18 cellular contexts compared by ENCODE assay signal in the genomic region with DNA sequence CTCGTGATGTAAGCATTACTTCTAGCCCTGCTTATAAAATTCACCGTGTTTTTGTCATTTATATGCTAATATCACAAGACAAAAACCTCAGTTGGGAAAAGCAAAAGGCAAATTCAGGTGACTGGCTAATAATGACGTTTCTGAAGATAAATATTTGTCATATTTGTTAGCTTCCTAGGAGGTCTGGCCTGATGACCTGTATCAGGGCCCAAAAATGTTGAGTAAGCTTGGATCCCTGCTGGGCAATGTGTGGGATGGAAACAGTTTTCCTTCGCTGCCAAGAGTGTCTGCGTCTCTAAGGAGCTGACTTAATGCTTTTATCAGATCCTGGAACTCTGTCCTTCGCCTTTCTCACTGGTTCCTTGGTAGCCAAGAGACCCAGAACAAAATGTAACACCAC.
DNase-seq lines count a peak whose midpoint lies in the region; ATAC-seq, FAIRE-seq and TF ChIP-seq lines count a peak whose summit lies in the region.
"Had no signal": no experiment of that assay in that cellular context is flagged by ENCODE, and none has a peak within 500 bp of the region (broad histone marks: within the 10 kb centered on the region; RNA-seq: fewer than 3 reads in every experiment).

No MANE protein-coding gene starts in this region.

- CTCF ChIA-PET in A549 (lab: Yijun Ruan, JAX) (no interaction called here), HEK293T (lab: Yijun Ruan, JAX) (no interaction called here)

- 0 out of 3 replicates have a peak overlapping the region, but pooled peaks have one; percentile 18 for H3K4me2 ChIP-seq in A549

- POLR2A ChIA-PET in A549 (lab: Yijun Ruan, JAX) = no interaction called here
- POLR2A ChIA-PET in HEK293T (lab: Yijun Ruan, JAX) = no interaction called here

- no peaks in the 10 kb centered on the region for H3K36me3 ChIP-seq in right lobe of liver
- H3K36me3 ChIP-seq: BE2C, uterus had no signal

- 17% methylated on average over 6 of the region's 6 CpGs for WGBS in A549 (ENCODE audit: missing lambda C conversion rate)
- 51% methylated on average over 6 of the region's 6 CpGs for WGBS in right lobe of liver (ENCODE audit: insufficient coverage, low coverage, low lambda C conversion rate, missing lambda C conversion rate)

- H3K9me3 ChIP-seq in A549 (no peaks in the 10 kb centered on the region), right lobe of liver (no peaks in the 10 kb centered on the region)
- H3K9me3 ChIP-seq: BE2C, uterus had no signal

- FAIRE-seq in A549 (lab: Jason Lieb, UNC) = no peak
- FAIRE-seq: keratinocyte had no signal

- H3K4me1 ChIP-seq in A549 (peaks cover 15% of the 10 kb centered on the region; the same call in 2 of the 3 replicates), right lobe of liver (no peaks in the 10 kb centered on the region)
- H3K4me1 ChIP-seq: foreskin keratinocyte, uterus had no signal

- intact Hi-C loops in right lobe of liver (cut with DNase I) = no loop called here

- ATAC-seq in A549 (peak; percentile 42 to 70; a peak in 2 of 6 replicates), right lobe of liver (peak in 3 of 4 donors; percentile 56 to 83 (median 71)), HG02798 (IDR thresholded peaks at IDR 0.05; ENCODE audit: poor library complexity, unreplicated experiment) (no peak)
- ATAC-seq: foreskin keratinocyte had no signal

- TF ChIP-seq EP300 in A549 (IDR thresholded peaks at IDR 0.05) = peak in 1 of 2 experiments; percentile 37; a peak in 1 of 5 replicates

- TF ChIP-seq CTCF in A549 (IDR thresholded peaks at IDR 0.05) (no peak), right lobe of liver (IDR thresholded peaks at IDR 0.05) (no peak)

- H3K27ac ChIP-seq in A549 (no peak overlapping the region), caudate nucleus (ENCODE audit: low read depth, low read length) (peak overlapping the region; percentile 41), right lobe of liver (no peak overlapping the region)
- H3K27ac ChIP-seq: foreskin keratinocyte, uterus had no signal

- no peak for TF ChIP-seq POLR2A in A549 (IDR thresholded peaks at IDR 0.05; ENCODE audit: low read length)
- TF ChIP-seq POLR2A in right lobe of liver (IDR thresholded peaks at IDR 0.05) = no peak

- peak in 1 of 2 experiments; percentile 52 for DNase-seq in A549 (ENCODE audit: low read depth in 1 of 2, low spot score in 1 of 2)
- DNase-seq in HEK293T (ENCODE audit: extremely low spot score) = peak; percentile 38
- DNase-seq in caudate nucleus (lab: John Stamatoyannopoulos, UW) = peak in 1 of 61 donors; percentile 21
- DNase-seq in right lobe of liver = no peak
- DNase-seq in NK-92 treated with Interleukin-12 subunit alpha and Interleukin-12 subunit beta, amount 100 ng/mL, for 24 hours (lab: John Stamatoyannopoulos, UW) = no peak
- DNase-seq in epidermal melanocyte (ENCODE audit: insufficient read length, low spot score) = no peak
- no peak for DNase-seq in stimulated activated CD4-positive, alpha-beta T cell treated with anti-CD3 and anti-CD28 coated beads, Interleukin-1b, Interleukin-23, amount 100 ng/mL, for 48 hours
- DNase-seq: activated CD4-positive, alpha-beta T cell treated with anti-CD3 and anti-CD28 coated beads, Interleukin-2, amount 10 ng/mL, durations not matched to agents 24 days and 14 days; activated gamma-delta T cell; BE2C; foreskin keratinocyte; Kasumi-1; NCI-H2029 treated with DMSO at 0.1 percent for 48 hours; stimulated activated CD4-positive, alpha-beta T cell treated with anti-CD3 and anti-CD28 coated beads, Interleukin-15, amount 100 ng/mL, for 24 hours; uterus had no signal

- H3K4me3 ChIP-seq in A549 = no peak overlapping the region
- H3K4me3 ChIP-seq in right lobe of liver = no peak overlapping the region
- H3K4me3 ChIP-seq: coronary artery, uterus had no signal

- H3K27me3 ChIP-seq in right lobe of liver = no peaks in the 10 kb centered on the region
- H3K27me3 ChIP-seq: BE2C, foreskin keratinocyte, uterus had no signal

- no peak for TF ChIP-seq RAD21 in A549 (conservative IDR thresholded peaks at IDR 0.05 in 1 of 2, IDR thresholded peaks at IDR 0.05 in 1 of 2)

TF ChIP-seq in A549, 52 proteins besides CTCF, POLR2A, EP300 and RAD21 (continues in another document):
- TF ChIP-seq HEYL (CRISPR knock-in tag; IDR thresholded peaks at IDR 0.05) (no peak), ZFP36 (IDR thresholded peaks at IDR 0.05; ENCODE audit: borderline replicate concordance, partially characterized antibody) (no peak), NPAS2 (CRISPR knock-in tag; IDR thresholded peaks at IDR 0.05; ENCODE audit: borderline replicate concordance) (no peak), KDM5A (IDR thresholded peaks at IDR 0.05) (no peak), POLR2AphosphoS2 (conservative IDR thresholded peaks at IDR 0.05; ENCODE audit: low read length) (no peak), ESRRA (IDR thresholded peaks at IDR 0.05; ENCODE audit: borderline replicate concordance, low read length) (no peak)
- TF ChIP-seq, protein P1, sequence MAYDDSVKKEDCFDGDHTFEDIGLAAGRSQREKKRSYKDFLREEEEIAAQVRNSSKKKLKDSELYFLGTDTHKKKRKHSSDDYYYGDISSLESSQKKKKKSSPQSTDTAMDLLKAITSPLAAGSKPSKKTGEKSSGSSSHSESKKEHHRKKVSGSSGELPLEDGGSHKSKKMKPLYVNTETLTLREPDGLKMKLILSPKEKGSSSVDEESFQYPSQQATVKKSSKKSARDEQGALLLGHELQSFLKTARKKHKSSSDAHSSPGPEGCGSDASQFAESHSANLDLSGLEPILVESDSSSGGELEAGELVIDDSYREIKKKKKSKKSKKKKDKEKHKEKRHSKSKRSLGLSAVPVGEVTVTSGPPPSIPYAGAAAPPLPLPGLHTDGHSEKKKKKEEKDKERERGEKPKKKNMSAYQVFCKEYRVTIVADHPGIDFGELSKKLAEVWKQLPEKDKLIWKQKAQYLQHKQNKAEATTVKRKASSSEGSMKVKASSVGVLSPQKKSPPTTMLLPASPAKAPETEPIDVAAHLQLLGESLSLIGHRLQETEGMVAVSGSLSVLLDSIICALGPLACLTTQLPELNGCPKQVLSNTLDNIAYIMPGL (CRISPR knock-in tag; IDR thresholded peaks at IDR 0.05; ENCODE audit: borderline replicate concordance) = no peak
- TF ChIP-seq, protein P2, sequence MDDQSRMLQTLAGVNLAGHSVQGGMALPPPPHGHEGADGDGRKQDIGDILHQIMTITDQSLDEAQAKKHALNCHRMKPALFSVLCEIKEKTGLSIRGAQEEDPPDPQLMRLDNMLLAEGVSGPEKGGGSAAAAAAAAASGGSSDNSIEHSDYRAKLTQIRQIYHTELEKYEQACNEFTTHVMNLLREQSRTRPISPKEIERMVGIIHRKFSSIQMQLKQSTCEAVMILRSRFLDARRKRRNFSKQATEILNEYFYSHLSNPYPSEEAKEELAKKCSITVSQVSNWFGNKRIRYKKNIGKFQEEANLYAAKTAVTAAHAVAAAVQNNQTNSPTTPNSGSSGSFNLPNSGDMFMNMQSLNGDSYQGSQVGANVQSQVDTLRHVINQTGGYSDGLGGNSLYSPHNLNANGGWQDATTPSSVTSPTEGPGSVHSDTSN (IDR thresholded peaks at IDR 0.05) = no peak
- TF ChIP-seq, protein P3, sequence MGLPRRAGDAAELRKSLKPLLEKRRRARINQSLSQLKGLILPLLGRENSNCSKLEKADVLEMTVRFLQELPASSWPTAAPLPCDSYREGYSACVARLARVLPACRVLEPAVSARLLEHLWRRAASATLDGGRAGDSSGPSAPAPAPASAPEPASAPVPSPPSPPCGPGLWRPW (IDR thresholded peaks at IDR 0.05) = no peak

TF ChIP-seq in HEK293T, 16 proteins besides CTCF, POLR2A, EP300 and RAD21:
- TF ChIP-seq HDGF (IDR thresholded peaks at IDR 0.05; ENCODE audit: borderline replicate concordance) = no peak
- no peak for TF ChIP-seq FOXA1 (IDR thresholded peaks at IDR 0.05)
- no peak for TF ChIP-seq ZNF384 (IDR thresholded peaks at IDR 0.05)
- no peak for TF ChIP-seq TARDBP (IDR thresholded peaks at IDR 0.05)
- no peak for TF ChIP-seq L3MBTL2 (conservative IDR thresholded peaks at IDR 0.05)
- no peak; the same call in 1 of the 2 replicates for TF ChIP-seq CTBP1 (IDR thresholded peaks at IDR 0.05; ENCODE audit: borderline replicate concordance)
- TF ChIP-seq FOXM1 (IDR thresholded peaks at IDR 0.05; ENCODE audit: borderline replicate concordance) = no peak
- no peak for TF ChIP-seq SP1 (IDR thresholded peaks at IDR 0.05)
- no peak for TF ChIP-seq BHLHE40 (IDR thresholded peaks at IDR 0.05; ENCODE audit: borderline replicate concordance)
- TF ChIP-seq ARNT (IDR thresholded peaks at IDR 0.05) = no peak
- TF ChIP-seq, protein P4, sequence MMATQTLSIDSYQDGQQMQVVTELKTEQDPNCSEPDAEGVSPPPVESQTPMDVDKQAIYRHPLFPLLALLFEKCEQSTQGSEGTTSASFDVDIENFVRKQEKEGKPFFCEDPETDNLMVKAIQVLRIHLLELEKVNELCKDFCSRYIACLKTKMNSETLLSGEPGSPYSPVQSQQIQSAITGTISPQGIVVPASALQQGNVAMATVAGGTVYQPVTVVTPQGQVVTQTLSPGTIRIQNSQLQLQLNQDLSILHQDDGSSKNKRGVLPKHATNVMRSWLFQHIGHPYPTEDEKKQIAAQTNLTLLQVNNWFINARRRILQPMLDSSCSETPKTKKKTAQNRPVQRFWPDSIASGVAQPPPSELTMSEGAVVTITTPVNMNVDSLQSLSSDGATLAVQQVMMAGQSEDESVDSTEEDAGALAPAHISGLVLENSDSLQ (IDR thresholded peaks at IDR 0.05) = no peak
- no peak for TF ChIP-seq NFRKB (IDR thresholded peaks at IDR 0.05)
- no peak for TF ChIP-seq ELF4 (IDR thresholded peaks at IDR 0.05)
- TF ChIP-seq LEF1 (IDR thresholded peaks at IDR 0.05; ENCODE audit: borderline replicate concordance) = no peak
- TF ChIP-seq FOXK2 (IDR thresholded peaks at IDR 0.05) = no peak
- no peak for TF ChIP-seq SUZ12 (IDR thresholded peaks at IDR 0.05)
